Comparison of ENCODE assay signal across 1 cellular context in the genomic region with DNA sequence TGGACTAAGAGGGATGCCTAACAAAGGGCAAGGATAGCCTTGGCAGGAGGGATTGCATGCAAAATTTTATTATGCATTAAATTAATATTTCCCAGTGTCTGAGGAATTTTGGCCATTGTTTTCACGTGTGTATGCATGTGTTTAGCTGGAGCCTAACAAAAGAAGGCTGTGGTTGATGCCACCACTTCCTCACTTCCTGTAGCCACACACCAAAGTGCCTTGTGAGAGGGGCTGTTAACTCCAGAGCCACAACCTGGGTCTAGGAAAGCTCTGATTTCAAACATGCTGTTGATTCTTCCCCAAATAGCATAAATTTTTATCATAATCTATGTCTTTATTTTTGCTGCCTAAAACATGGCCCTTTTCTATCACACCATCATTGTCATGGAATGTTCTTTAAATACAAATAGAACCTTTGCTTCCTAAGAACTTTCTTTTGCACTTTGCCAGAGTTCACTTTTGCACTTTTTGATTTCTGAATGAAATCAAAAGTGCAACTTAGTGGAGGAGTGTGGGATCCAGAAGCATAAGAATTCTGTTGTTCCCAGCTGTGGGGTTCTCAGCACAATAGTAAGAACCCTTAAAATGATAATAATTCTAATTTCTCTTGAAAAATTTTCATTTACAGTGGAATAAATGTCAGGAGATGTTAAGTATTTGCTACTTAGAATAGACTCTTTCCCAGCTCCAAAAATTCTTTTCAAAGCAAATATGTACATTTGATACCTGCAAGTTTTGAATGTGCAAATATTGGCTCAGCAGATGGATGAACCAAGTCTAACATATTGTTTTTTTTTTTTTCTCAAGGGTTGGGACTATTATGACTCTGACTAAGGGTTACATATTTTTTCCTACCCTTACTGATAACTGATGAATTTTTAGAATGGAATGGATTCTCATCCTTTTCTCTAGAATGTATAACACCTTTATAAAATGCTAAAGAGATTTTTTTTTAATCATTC.
A peak's percentile ranks its signal among the peaks of the same experiment; 100 is the strongest.
TF ChIP-seq lines count a peak whose summit lies in the region.

No MANE protein-coding gene starts in this region.

TF ChIP-seq in HepG2, 621 proteins besides CTCF, POLR2A, EP300 and RAD21 (continued from another document):
- TF ChIP-seq, protein P1, sequence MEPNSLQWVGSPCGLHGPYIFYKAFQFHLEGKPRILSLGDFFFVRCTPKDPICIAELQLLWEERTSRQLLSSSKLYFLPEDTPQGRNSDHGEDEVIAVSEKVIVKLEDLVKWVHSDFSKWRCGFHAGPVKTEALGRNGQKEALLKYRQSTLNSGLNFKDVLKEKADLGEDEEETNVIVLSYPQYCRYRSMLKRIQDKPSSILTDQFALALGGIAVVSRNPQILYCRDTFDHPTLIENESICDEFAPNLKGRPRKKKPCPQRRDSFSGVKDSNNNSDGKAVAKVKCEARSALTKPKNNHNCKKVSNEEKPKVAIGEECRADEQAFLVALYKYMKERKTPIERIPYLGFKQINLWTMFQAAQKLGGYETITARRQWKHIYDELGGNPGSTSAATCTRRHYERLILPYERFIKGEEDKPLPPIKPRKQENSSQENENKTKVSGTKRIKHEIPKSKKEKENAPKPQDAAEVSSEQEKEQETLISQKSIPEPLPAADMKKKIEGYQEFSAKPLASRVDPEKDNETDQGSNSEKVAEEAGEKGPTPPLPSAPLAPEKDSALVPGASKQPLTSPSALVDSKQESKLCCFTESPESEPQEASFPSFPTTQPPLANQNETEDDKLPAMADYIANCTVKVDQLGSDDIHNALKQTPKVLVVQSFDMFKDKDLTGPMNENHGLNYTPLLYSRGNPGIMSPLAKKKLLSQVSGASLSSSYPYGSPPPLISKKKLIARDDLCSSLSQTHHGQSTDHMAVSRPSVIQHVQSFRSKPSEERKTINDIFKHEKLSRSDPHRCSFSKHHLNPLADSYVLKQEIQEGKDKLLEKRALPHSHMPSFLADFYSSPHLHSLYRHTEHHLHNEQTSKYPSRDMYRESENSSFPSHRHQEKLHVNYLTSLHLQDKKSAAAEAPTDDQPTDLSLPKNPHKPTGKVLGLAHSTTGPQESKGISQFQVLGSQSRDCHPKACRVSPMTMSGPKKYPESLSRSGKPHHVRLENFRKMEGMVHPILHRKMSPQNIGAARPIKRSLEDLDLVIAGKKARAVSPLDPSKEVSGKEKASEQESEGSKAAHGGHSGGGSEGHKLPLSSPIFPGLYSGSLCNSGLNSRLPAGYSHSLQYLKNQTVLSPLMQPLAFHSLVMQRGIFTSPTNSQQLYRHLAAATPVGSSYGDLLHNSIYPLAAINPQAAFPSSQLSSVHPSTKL (CRISPR knock-in tag; IDR thresholded peaks at IDR 0.05), result peak; percentile 60; the same call in 1 of the 2 replicates
- TF ChIP-seq KDM2A (CRISPR knock-in tag; IDR thresholded peaks at IDR 0.05; ENCODE audit: borderline replicate concordance, low read depth) (no peak), RARA (CRISPR knock-in tag; IDR thresholded peaks at IDR 0.05) (0 out of 2 replicates have a peak, but pooled peaks have one; percentile 16)
- TF ChIP-seq, protein P2, sequence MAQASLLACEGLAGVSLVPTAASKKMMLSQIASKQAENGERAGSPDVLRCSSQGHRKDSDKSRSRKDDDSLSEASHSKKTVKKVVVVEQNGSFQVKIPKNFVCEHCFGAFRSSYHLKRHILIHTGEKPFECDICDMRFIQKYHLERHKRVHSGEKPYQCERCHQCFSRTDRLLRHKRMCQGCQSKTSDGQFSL (CRISPR knock-in tag; IDR thresholded peaks at IDR 0.05), result no peak
